10 cellular contexts compared by ENCODE assay signal in the genomic region with DNA sequence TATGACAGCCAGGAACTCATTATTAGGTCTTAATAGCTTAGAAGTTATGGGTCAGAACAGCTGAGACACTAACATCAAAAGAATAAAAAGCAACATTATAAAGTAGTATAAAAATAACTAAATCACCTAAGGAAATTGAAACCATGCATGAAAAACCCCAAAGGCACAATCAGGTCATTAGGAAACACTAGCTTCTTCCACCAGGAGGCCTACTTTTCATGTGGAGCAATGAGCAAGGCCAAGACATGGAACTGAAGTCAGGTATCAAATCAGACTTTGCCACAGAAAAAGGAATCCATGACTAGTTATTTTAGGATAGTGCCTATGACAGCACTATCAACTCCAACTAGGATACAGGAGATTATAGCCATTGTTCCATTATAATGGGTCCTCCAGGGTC. TPM values are rescaled to one million over a fixed set of nuclear protein-coding genes. Genes with fewer than 3 reads are reported as not detected.
DNase-seq lines count a peak whose midpoint lies in the region; ATAC-seq and TF ChIP-seq lines count a peak whose summit lies in the region.
"Had no signal": no experiment of that assay in that cellular context is flagged by ENCODE, and none has a peak within 500 bp of the region (broad histone marks: within the 10 kb centered on the region; RNA-seq: fewer than 3 reads in every experiment).

No MANE protein-coding gene starts in this region.

- H3K4me1 Mint-ChIP-seq in activated T-cell treated with anti-CD3 and anti-CD28 coated beads, Interleukin-2, amount 50 U/mL, for 72 hours (ENCODE audit: low read depth): peaks cover 60% of the 10 kb centered on the region

- H3K27ac ChIP-seq in gastrocnemius medialis: peak overlapping the region in 3 of 4 donors; percentile 2 to 95 (median 20)

- peak in 1 of 2 donors; percentile 1 for DNase-seq in activated T-cell treated with anti-CD3 and anti-CD28 coated beads, Interleukin-2, amount 50 U/mL, for 72 hours
- no peak for DNase-seq in activated T-cell treated with anti-CD3 and anti-CD28 coated beads, Interleukin-2, amount 50 U/mL, for 48 hours
- peak; percentile 36 for DNase-seq in M059J (ENCODE audit: low read depth)
- DNase-seq in cardiac fibroblast (ENCODE audit: low read depth in 2 of 2): peak; percentile 7 to 25
- DNase-seq in gastrocnemius medialis: no peak
- DNase-seq in SW480 (ENCODE audit: low spot score): no peak
- DNase-seq in NCI-H526 treated with DMSO at 0.1 percent for 48 hours (lab: John Stamatoyannopoulos, UW): no peak
- DNase-seq in hepatic stellate cell (ENCODE audit: low spot score): no peak
- DNase-seq: substantia nigra had no signal

- peaks cover 38 to 51% of the 10 kb centered on the region in 2 donors for H3K4me1 ChIP-seq in gastrocnemius medialis

- TF ChIP-seq CTCF in cardiac fibroblast (IDR thresholded peaks at IDR 0.05; ENCODE audit: low read depth, low read length) (peak; percentile 30), gastrocnemius medialis (IDR thresholded peaks at IDR 0.05 in 4 of 5, conservative IDR thresholded peaks at IDR 0.05 in 1 of 5) (peak in 1 of 5 experiments; percentile 18)

- in situ Hi-C loops in gastrocnemius medialis (cut with MboI; ENCODE audit: low sequenced_read_pairs in 4 of 4): no loop called here

- no peaks in the 10 kb centered on the region for H3K9me3 ChIP-seq in gastrocnemius medialis

- intact Hi-C loops in gastrocnemius medialis (cut with DNase I; ENCODE audit: low total_unique reads): no loop called here

- H3K9me3 Mint-ChIP-seq in activated T-cell treated with anti-CD3 and anti-CD28 coated beads, Interleukin-2, amount 50 U/mL, for 72 hours: no peaks in the 10 kb centered on the region

- H3K36me3 Mint-ChIP-seq in activated T-cell treated with anti-CD3 and anti-CD28 coated beads, Interleukin-2, amount 50 U/mL, for 72 hours (ENCODE audit: insufficient read depth in 2 of 2): peaks cover 22 to 47% of the 10 kb centered on the region in 2 donors

- no peak for TF ChIP-seq POLR2A in gastrocnemius medialis (IDR thresholded peaks at IDR 0.05)

- H3K4me3 ChIP-seq in cardiac fibroblast (replicated peaks in 1 of 2; ENCODE audit: low read depth in 2 of 2, low read length in 2 of 2) (no peak overlapping the region), gastrocnemius medialis (no peak overlapping the region)

- peak overlapping the region; percentile 93 for H3K27ac Mint-ChIP-seq in activated T-cell treated with anti-CD3 and anti-CD28 coated beads, Interleukin-2, amount 50 U/mL, for 72 hours
- H3K27ac Mint-ChIP-seq: mesothelial cell of epicardium had no signal

- peaks cover 30% of the 10 kb centered on the region for H3K27me3 Mint-ChIP-seq in activated T-cell treated with anti-CD3 and anti-CD28 coated beads, Interleukin-2, amount 50 U/mL, for 72 hours (ENCODE audit: low read depth)

- peaks cover 0 to 7% of the 10 kb centered on the region in 2 donors for H3K36me3 ChIP-seq in gastrocnemius medialis

- no peaks in the 10 kb centered on the region for H3K27me3 ChIP-seq in gastrocnemius medialis

- peak overlapping the region; percentile 52 to 81 for H3K4me3 Mint-ChIP-seq in activated T-cell treated with anti-CD3 and anti-CD28 coated beads, Interleukin-2, amount 50 U/mL, for 72 hours
- H3K4me3 Mint-ChIP-seq: mesothelial cell of epicardium had no signal

- no peak for ATAC-seq in activated T-cell treated with anti-CD3 and anti-CD28 coated beads, Interleukin-2, amount 50 U/mL, for 72 hours (replicated peaks in 1 of 2)
- ATAC-seq in gastrocnemius medialis: no peak

RNA-seq across cellular contexts. Expression of gene HUWE1, which starts 7.9 kb away (rescaled TPM):
- 100 to 1,000 TPM; 608 to 684 TPM for total RNA-seq in activated T-cell treated with anti-CD3 and anti-CD28 coated beads, Interleukin-2, amount 50 U/mL, for 72 hours
- 62.5 and 124 TPM in 2 replicates for total RNA-seq in M059J (2014; rRNA removed; shearing (Covaris generic))
- 100 to 1,000 TPM in 3 of 4 donors, 10 to 100 TPM in 1; 99.7 to 173 (median 142) TPM for total RNA-seq in gastrocnemius medialis

Comparison
In these comparisons a context has a peak if more than half of its experiments do, and no peak if none do; other contexts are left out.
1. DNase-seq: peak in M059J (single experiment) and cardiac fibroblast (2 of 2); none in activated T-cell treated with anti-CD3 and anti-CD28 coated beads, Interleukin-2, amount 50 U/mL, for 48 hours (0 of 2), gastrocnemius medialis (0 of 2), SW480 (single experiment), NCI-H526 treated with DMSO at 0.1 percent for 48 hours (single experiment) and hepatic stellate cell (single experiment).